In the genomic region with DNA sequence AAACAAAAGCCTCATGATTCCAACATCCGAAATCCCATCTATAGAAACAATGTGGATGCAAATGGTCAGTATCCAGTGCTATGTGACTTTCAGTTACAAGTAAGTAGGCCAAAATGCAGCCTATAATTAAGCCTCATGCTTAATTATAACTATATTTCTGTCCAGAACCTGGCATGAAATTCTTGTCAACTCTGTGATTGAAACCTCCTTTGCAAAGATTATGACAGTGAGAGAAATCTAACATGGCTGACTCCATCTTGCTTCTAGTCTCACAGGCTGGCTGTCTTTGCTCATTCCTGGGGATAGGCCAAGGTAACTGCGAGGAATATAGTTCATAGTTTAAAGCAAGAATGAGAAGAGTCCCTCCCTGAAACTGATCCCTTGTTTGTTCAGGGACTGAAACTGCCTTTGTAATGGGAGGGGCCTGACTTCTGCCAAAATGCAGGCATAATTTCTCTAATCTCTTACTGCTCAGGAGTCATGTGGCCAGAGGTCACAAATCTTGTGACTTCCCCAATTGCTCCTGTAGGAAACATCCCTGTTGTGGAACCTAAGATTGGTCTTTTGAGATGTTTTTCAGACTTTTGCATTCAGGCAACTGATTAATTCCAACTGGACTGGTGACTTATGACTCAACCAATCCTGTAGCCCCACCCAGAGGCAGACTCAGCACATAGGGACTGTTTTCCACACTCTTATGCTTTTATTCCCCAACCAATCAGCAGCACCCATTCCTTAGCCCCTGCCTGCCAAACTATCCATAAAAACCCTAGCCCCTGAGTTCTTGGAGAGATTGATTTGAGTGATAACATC, we compare ENCODE assay signal across 13 cellular contexts.
DNase-seq lines count a peak whose midpoint lies in the region; TF ChIP-seq lines count a peak whose summit lies in the region.
"Had no signal": no experiment of that assay in that cellular context is flagged by ENCODE, and none has a peak within 500 bp of the region (broad histone marks: within the 10 kb centered on the region; RNA-seq: fewer than 3 reads in every experiment).

No MANE protein-coding gene starts in this region.

- no peaks in the 10 kb centered on the region for H3K79me2 ChIP-seq in OCI-LY7 (ENCODE audit: insufficient read depth, low read depth, low read length)
- H3K79me2 ChIP-seq in smooth muscle cell (ENCODE audit: low read depth) = no peaks in the 10 kb centered on the region

- H3K9me3 ChIP-seq in OCI-LY7 (ENCODE audit: low read length) = peaks cover 17% of the 10 kb centered on the region; the same call in 1 of the 2 replicates
- no peaks in the 10 kb centered on the region for H3K9me3 ChIP-seq in smooth muscle cell (replicated peaks; ENCODE audit: low read depth)
- peaks cover 0 to 9% (median 3%) of the 10 kb centered on the region in 3 donors for H3K9me3 ChIP-seq in tibial artery

- H3F3A ChIP-seq in smooth muscle cell (ENCODE audit: low read depth) = no peaks in the 10 kb centered on the region

- intact Hi-C loops in OCI-LY7 (cut with micrococcal nuclease; ENCODE audit: unreplicated experiment) = no loop called here
- intact Hi-C loops in tibial artery (cut with DNase I; ENCODE audit: low total_unique reads) = no loop called here

- peaks cover 6% of the 10 kb centered on the region for H3K4me1 ChIP-seq in OCI-LY7 (ENCODE audit: insufficient read depth, low read length, poor library complexity, severe bottlenecking)
- H3K4me1 ChIP-seq in smooth muscle cell (ENCODE audit: low read depth) = no peaks in the 10 kb centered on the region
- H3K4me1 ChIP-seq in tibial artery = no peaks in the 10 kb centered on the region

- no peak overlapping the region for H2AFZ ChIP-seq in OCI-LY7 (ENCODE audit: low read length)
- no peak overlapping the region for H2AFZ ChIP-seq in smooth muscle cell (ENCODE audit: low read depth)

- H4K20me1 ChIP-seq in OCI-LY7 (ENCODE audit: insufficient read depth, low read length) = no peaks in the 10 kb centered on the region
- H4K20me1 ChIP-seq in smooth muscle cell (ENCODE audit: low read depth) = no peaks in the 10 kb centered on the region

- no peaks in the 10 kb centered on the region; the same call in 1 of the 2 replicates for H3K36me3 ChIP-seq in OCI-LY7 (ENCODE audit: insufficient read depth, low read length)
- no peaks in the 10 kb centered on the region for H3K36me3 ChIP-seq in smooth muscle cell (ENCODE audit: low read depth)
- H3K36me3 ChIP-seq in tibial artery = no peaks in the 10 kb centered on the region

- H3K4me2 ChIP-seq in OCI-LY7 (ENCODE audit: low read length) (no peak overlapping the region), smooth muscle cell (no peak overlapping the region)

- H3K9ac ChIP-seq in smooth muscle cell (ENCODE audit: low read depth) = no peak overlapping the region

- DNase-seq in DMS53 (lab: John Stamatoyannopoulos, UW) = peak; percentile 55
- DNase-seq in DMS53 treated with DMSO at 0.1 percent for 48 hours (lab: John Stamatoyannopoulos, UW; ENCODE audit: unreplicated experiment) = no peak
- DNase-seq in OCI-LY7 (ENCODE audit: low spot score) = peak; percentile 25
- DNase-seq in epithelial cell of proximal tubule (ENCODE audit: low read depth) = no peak
- no peak for DNase-seq in smooth muscle cell (lab: John Stamatoyannopoulos, UW; ENCODE audit: unreplicated experiment)
- DNase-seq in substantia nigra (lab: John Stamatoyannopoulos, UW) = no peak
- no peak for DNase-seq in NCI-H524 treated with DMSO at 0.1 percent for 48 hours (lab: John Stamatoyannopoulos, UW)
- DNase-seq in tibial artery = no peak
- DNase-seq: 8988T; activated naive CD4-positive, alpha-beta T cell treated with Interleukin-2 at 50 U/mL for 16 hours; naive B cell; NCI-H1048; stimulated activated CD4-positive, alpha-beta T cell treated with anti-CD3 and anti-CD28 coated beads, Interleukin-12 subunit alpha, Interleukin-12 subunit beta, amount 100 ng/mL, for 4 hours had no signal

- no peaks in the 10 kb centered on the region for H3K9me2 ChIP-seq in OCI-LY7 (ENCODE audit: insufficient read depth, low read length)

- WGBS in smooth muscle cell (ENCODE audit: low lambda C conversion rate) = 86% methylated on average over 2 of the region's 2 CpGs

- CTCF ChIA-PET in OCI-LY7 (lab: Charles Lee; ENCODE audit: unreplicated experiment) = no interaction called here

- TF ChIP-seq CTCF in OCI-LY7 (conservative IDR thresholded peaks at IDR 0.05; ENCODE audit: low read length) (0 out of 2 replicates have a peak, but pooled peaks have one; percentile 11), epithelial cell of proximal tubule (conservative IDR thresholded peaks at IDR 0.05; ENCODE audit: low read depth, low read length) (peak; percentile 4), smooth muscle cell (IDR thresholded peaks at IDR 0.05; ENCODE audit: borderline replicate concordance, insufficient read depth, poor library complexity, severe bottlenecking) (no peak), tibial artery (IDR thresholded peaks at IDR 0.05) (no peak)

- no peaks in the 10 kb centered on the region for H3K27me3 ChIP-seq in smooth muscle cell (ENCODE audit: low read depth)
- no peaks in the 10 kb centered on the region for H3K27me3 ChIP-seq in tibial artery

- no TSS peak for BruUV-seq in OCI-LY7 (replicated peaks; lab: Mats Ljungman, UMichigan)

- POLR2A ChIA-PET in OCI-LY7 (lab: Charles Lee) = interaction anchor here (0.5 to 1.5 kb wide), 3 partner anchors 11 to 152 kb away, joined by 3 to 6 read pairs (median 3); no protein-coding TSS in a partner anchor

- H3K27ac ChIP-seq in OCI-LY7 (ENCODE audit: low read depth, low read length, poor library complexity, severe bottlenecking) (no peak overlapping the region), smooth muscle cell (ENCODE audit: low read depth) (peak overlapping the region; percentile 20), substantia nigra (ENCODE audit: low read depth, low read length, poor library complexity, severe bottlenecking) (no peak overlapping the region), tibial artery (no peak overlapping the region)

- H3K4me3 ChIP-seq in OCI-LY7 (ENCODE audit: low read depth, low read length, poor library complexity, severe bottlenecking) (no peak overlapping the region), epithelial cell of proximal tubule (ENCODE audit: low read depth, low read length) (no peak overlapping the region), smooth muscle cell (no peak overlapping the region), tibial artery (no peak overlapping the region)

Comparison
In these comparisons a context has a peak if more than half of its experiments do, and no peak if none do; other contexts are left out.
1. DNase-seq: peak in DMS53 (single experiment) and OCI-LY7 (single experiment); none in DMS53 treated with DMSO at 0.1 percent for 48 hours (single experiment), epithelial cell of proximal tubule (single experiment), smooth muscle cell (single experiment), substantia nigra (0 of 49), NCI-H524 treated with DMSO at 0.1 percent for 48 hours (single experiment) and tibial artery (0 of 2).
2. CTCF ChIP-seq: peak in OCI-LY7 (single experiment) and epithelial cell of proximal tubule (single experiment); none in smooth muscle cell (single experiment) and tibial artery (0 of 2).